In the genomic region with DNA sequence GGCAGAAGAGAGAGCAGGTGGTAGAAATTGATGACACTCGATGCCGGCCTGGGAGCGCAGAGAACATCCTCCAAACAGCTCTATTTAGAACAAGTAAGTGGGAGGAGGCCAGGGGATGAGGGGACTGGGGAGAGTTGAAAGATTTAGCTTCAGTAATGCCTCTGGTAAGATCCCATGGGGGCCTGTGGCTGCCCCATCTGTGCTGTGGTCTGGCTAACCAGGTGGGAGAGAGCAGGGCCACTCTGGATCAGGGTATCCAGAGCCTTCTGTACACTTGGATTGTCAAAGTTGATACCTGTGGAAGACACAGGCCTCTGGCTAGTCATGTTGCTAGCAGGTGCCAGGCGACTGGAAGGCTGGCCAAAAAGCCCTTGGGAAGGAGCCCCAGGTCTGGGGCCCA, we compare ENCODE assay signal across 18 cellular contexts. TPM values are rescaled to one million over a fixed set of nuclear protein-coding genes. Genes with fewer than 3 reads are reported as not detected.
"Had no signal": no experiment of that assay in that cellular context is flagged by ENCODE, and none has a peak within 500 bp of the region (broad histone marks: within the 10 kb centered on the region; RNA-seq: fewer than 3 reads in every experiment).

No MANE protein-coding gene starts in this region.

- H3K9me3 Mint-ChIP-seq: natural killer cell, WTC11 had no signal

- H3K27ac ChIP-seq: colonic mucosa, right atrium auricular region had no signal

- H3K4me1 ChIP-seq: colonic mucosa had no signal

- H3K27ac Mint-ChIP-seq: WTC11 had no signal

- H3K9me3 ChIP-seq: colonic mucosa, mucosa of descending colon, right atrium auricular region, upper lobe of left lung had no signal

- ATAC-seq: esophagus mucosa, mucosa of descending colon, natural killer cell, SK-N-SH treated with all-trans-retinoic acid at 6 μM for 48 hours, WTC11 had no signal

- DNase-seq: activated CD4-positive, alpha-beta T cell treated with anti-CD3 and anti-CD28 coated beads for 48 hours; activated T-cell treated with anti-CD3 and anti-CD28 coated beads, Interleukin-2, amount 50 U/mL, for 48 hours; aorta; colonic mucosa; effector memory CD4-positive, alpha-beta T cell; mammary epithelial cell; mucosa of descending colon; natural killer cell; posterior cingulate gyrus had no signal

- H3K27me3 ChIP-seq: colonic mucosa, right atrium auricular region had no signal

- H3K4me3 ChIP-seq: colonic mucosa, mucosa of descending colon, right atrium auricular region, smooth muscle cell, upper lobe of left lung had no signal

- H3K4me3 Mint-ChIP-seq: natural killer cell, WTC11 had no signal

RNA-seq across cellular contexts. Expression of gene SLC12A5, which starts 33.1 kb away (rescaled TPM):
- total RNA-seq: bronchial epithelial cell, esophagus mucosa, right atrium auricular region, subcutaneous adipose tissue had no signal

RNA-seq across cellular contexts. Expression of gene MMP9, which starts 53.4 kb away (rescaled TPM):
- total RNA-seq: fibroblast of villous mesenchyme had no signal
